Comparison of ENCODE assay signal across 8 cellular contexts in genomic region chr16:4018385-4018784, GRCh38.
DNase-seq lines count a peak whose midpoint lies in the region; ATAC-seq, FAIRE-seq and TF ChIP-seq lines count a peak whose summit lies in the region.
"Not testable (repeated sequence)": the region's sequence is repeated elsewhere in the genome, so short reads cannot be mapped to it uniquely, and the experiment has no call there.

No MANE protein-coding gene starts in this region.

- not testable (repeated sequence) for H2BK12ac ChIP-seq in H1 (ENCODE audit: low read depth, low read length)

- 0 out of 2 replicates have a peak overlapping the region, but pooled peaks have one; percentile 0 for H2AK5ac ChIP-seq in H1 (ENCODE audit: low read depth, low read length)

- POLR2A ChIA-PET in H1 (lab: Charles Lee; ENCODE audit: partially characterized antibody) = not testable (repeated sequence)

- not testable (repeated sequence) for H3K23ac ChIP-seq in H1 (ENCODE audit: insufficient read length)

- DNase-seq in Ammon's horn (ENCODE audit: low spot score) (peak; percentile 34), GM04503 (ENCODE audit: low read depth) (peak; percentile 33), NCI-H69 (lab: John Stamatoyannopoulos, UW) (peak; percentile 45), body of pancreas (peak; percentile 76 to 92 (median 86)), iris pigment epithelial cell (ENCODE audit: low read depth) (peak; percentile 68), small intestine (peak; percentile 49)
- DNase-seq in H1 (ENCODE audit: low read depth in 1 of 2, low spot score in 2 of 2); natural killer cell treated with Interleukin-12 subunit alpha and Interleukin-12 subunit beta and Interleukin-15 and Interleukin-18, amount 100 ng/mL, for 72 hours (ENCODE audit: low spot score): not testable (repeated sequence)

- not testable (repeated sequence) for H3K79me2 ChIP-seq in H1 (ENCODE audit: control insufficient read depth in 1 of 2, insufficient read depth in 2 of 2, low read length in 2 of 2)

- peaks cover 45 to 54% of the 10 kb centered on the region in 2 donors for H3K4me1 Mint-ChIP-seq in natural killer cell treated with Interleukin-12 subunit alpha and Interleukin-12 subunit beta and Interleukin-15 and Interleukin-18, amount 100 ng/mL, for 72 hours (ENCODE audit: low read depth in 2 of 2)

- not testable (repeated sequence) for H4K20me1 ChIP-seq in H1 (replicated peaks in 1 of 2; ENCODE audit: control insufficient read depth in 1 of 2, insufficient read depth in 2 of 2, low read length in 2 of 2)

- not testable (repeated sequence) for H2BK15ac ChIP-seq in H1 (ENCODE audit: low read length)

- H3K4me1 ChIP-seq in body of pancreas = peaks cover 77% of the 10 kb centered on the region
- H3K4me1 ChIP-seq in H1 (replicated peaks in 1 of 4; ENCODE audit: control insufficient read depth in 3 of 4, insufficient read depth in 4 of 4, low read length in 3 of 4); small intestine (ENCODE audit: control insufficient read depth in 2 of 2, insufficient read depth in 1 of 2, low read depth in 1 of 2, low read length in 1 of 2): not testable (repeated sequence)

- WGBS in body of pancreas, 2 donors = 41 to 64% methylated on average over 6 to 12 of the region's 12 CpGs
- 96% methylated on average over 12 of the region's 12 CpGs; no CpG with 5 or more reads in 1 of the 2 experiments for WGBS in H1 (ENCODE audit: extremely low coverage in 1 of 2, insufficient coverage in 1 of 2, insufficient read length in 1 of 2, insufficient replicate concordance in 2 of 2, low coverage in 1 of 2, low lambda C conversion rate in 2 of 2, missing lambda C conversion rate in 1 of 2), 2 experiments
- WGBS in small intestine, 3 donors = 43 to 66% (median 45%) methylated on average over 12 of the region's 12 CpGs

- not testable (repeated sequence) for H3K9ac ChIP-seq in H1 (replicated peaks in 1 of 4; ENCODE audit: extremely low read depth in 1 of 4, low read depth in 3 of 4, low read length in 3 of 4)

- TF ChIP-seq EP300 in H1 (IDR thresholded peaks at IDR 0.05; ENCODE audit: borderline replicate concordance in 1 of 2, low read depth in 2 of 2, low read length in 2 of 2) = not testable (repeated sequence)

- H3K56ac ChIP-seq in H1 (replicated peaks; ENCODE audit: insufficient read length, low read depth, low read length) = not testable (repeated sequence)

- CTCF ChIA-PET in H1 (lab: Charles Lee; ENCODE audit: partially characterized antibody) = not testable (repeated sequence)

- H3K36me3 Mint-ChIP-seq in natural killer cell treated with Interleukin-12 subunit alpha and Interleukin-12 subunit beta and Interleukin-15 and Interleukin-18, amount 100 ng/mL, for 72 hours = not testable (repeated sequence)

- H3K4ac ChIP-seq in H1 (replicated peaks; ENCODE audit: insufficient read length, low read depth, low read length) = not testable (repeated sequence)

- H3K27me3 ChIP-seq in body of pancreas; H1 (replicated peaks in 1 of 4; ENCODE audit: control insufficient read depth in 3 of 4, extremely low read depth in 1 of 4, insufficient read depth in 3 of 4, low read length in 3 of 4); small intestine (ENCODE audit: control insufficient read depth in 2 of 2, insufficient read depth in 2 of 2, low read length in 2 of 2): not testable (repeated sequence)

- not testable (repeated sequence) for H3K27me3 Mint-ChIP-seq in natural killer cell treated with Interleukin-12 subunit alpha and Interleukin-12 subunit beta and Interleukin-15 and Interleukin-18, amount 100 ng/mL, for 72 hours

- not testable (repeated sequence) for H4K91ac ChIP-seq in H1 (replicated peaks; ENCODE audit: insufficient read length, low read length)

- not testable (repeated sequence) for H3K36me3 ChIP-seq in body of pancreas (replicated peaks in 1 of 2; ENCODE audit: insufficient read depth in 1 of 2, low read depth in 2 of 2); H1 (ENCODE audit: control insufficient read depth in 2 of 4, insufficient read depth in 4 of 4, low read length in 3 of 4); small intestine (ENCODE audit: control insufficient read depth in 2 of 2, insufficient read depth in 2 of 2, low read length in 2 of 2)

- not testable (repeated sequence) for H3K9me3 ChIP-seq in body of pancreas; H1 (ENCODE audit: insufficient read depth in 2 of 2, low read depth in 1 of 2, low read length in 1 of 2); small intestine (ENCODE audit: control insufficient read depth, low read depth)

- H3K23me2 ChIP-seq in H1 (ENCODE audit: low read depth, low read length) = not testable (repeated sequence)

- H3K14ac ChIP-seq in H1 (ENCODE audit: insufficient read length) = not testable (repeated sequence)

- H3K4me3 ChIP-seq in body of pancreas; H1 (ENCODE audit: extremely low read depth in 1 of 4, insufficient read depth in 2 of 4, low read depth in 3 of 4, low read length in 4 of 4); small intestine (ENCODE audit: low read depth in 1 of 2, low read length in 2 of 2): not testable (repeated sequence)

- H4K8ac ChIP-seq in H1 (ENCODE audit: extremely low read depth, insufficient read depth, low read length) = not testable (repeated sequence)

- H3K4me2 ChIP-seq in H1 (ENCODE audit: insufficient read depth in 1 of 2, low read depth in 2 of 2, low read length in 2 of 2) = not testable (repeated sequence)

- H2BK120ac ChIP-seq in H1 (replicated peaks; ENCODE audit: low read depth, low read length) = not testable (repeated sequence)

- H2BK20ac ChIP-seq in H1 (ENCODE audit: low read length) = not testable (repeated sequence)

- not testable (repeated sequence) for TF ChIP-seq CTCF in body of pancreas (IDR thresholded peaks at IDR 0.05); H1 (IDR thresholded peaks at IDR 0.05; ENCODE audit: control extremely low read depth in 1 of 3, insufficient read depth in 1 of 3, low read depth in 1 of 3, low read length in 3 of 3)

- H3K9me3 Mint-ChIP-seq in natural killer cell treated with Interleukin-12 subunit alpha and Interleukin-12 subunit beta and Interleukin-15 and Interleukin-18, amount 100 ng/mL, for 72 hours = not testable (repeated sequence)

- intact Hi-C loops in body of pancreas (cut with DNase I) = not testable (repeated sequence)

- not testable (repeated sequence) for TF ChIP-seq RAD21 in H1 (IDR thresholded peaks at IDR 0.05 in 1 of 2, conservative IDR thresholded peaks at IDR 0.05 in 1 of 2; ENCODE audit: low read depth in 2 of 2, low read length in 2 of 2)

- not testable (repeated sequence) for H3K18ac ChIP-seq in H1 (ENCODE audit: extremely low read depth, low read length)

- not testable (repeated sequence) for H4K5ac ChIP-seq in H1 (ENCODE audit: insufficient read length, low read depth, low read length)

- H3K27ac Mint-ChIP-seq in natural killer cell treated with Interleukin-12 subunit alpha and Interleukin-12 subunit beta and Interleukin-15 and Interleukin-18, amount 100 ng/mL, for 72 hours = peak overlapping the region; percentile 98 to 100

- H3K79me1 ChIP-seq in H1 (ENCODE audit: low read depth, low read length) = not testable (repeated sequence)

- not testable (repeated sequence) for H2BK5ac ChIP-seq in H1 (ENCODE audit: low read depth, low read length)

- not testable (repeated sequence) for TF ChIP-seq POLR2A in body of pancreas (IDR thresholded peaks at IDR 0.05); H1 (IDR thresholded peaks at IDR 0.05; ENCODE audit: control extremely low read depth in 1 of 2, low read depth in 2 of 2, low read length in 2 of 2)

- not testable (repeated sequence) for FAIRE-seq in H1 (lab: Jason Lieb, UNC); small intestine (lab: Jason Lieb, UNC)

- H3K27ac ChIP-seq in body of pancreas = peak overlapping the region in 3 of 4 donors; percentile 38 to 90 (median 80)
- not testable (repeated sequence) for H3K27ac ChIP-seq in H1 (ENCODE audit: low read depth, low read length); small intestine (ENCODE audit: low read depth in 1 of 2, low read length in 1 of 2)

- not testable (repeated sequence) for H2AFZ ChIP-seq in H1 (ENCODE audit: low read length)

- peak overlapping the region; percentile 44 for H3K4me3 Mint-ChIP-seq in natural killer cell treated with Interleukin-12 subunit alpha and Interleukin-12 subunit beta and Interleukin-15 and Interleukin-18, amount 100 ng/mL, for 72 hours

- not testable (repeated sequence) for ATAC-seq in body of pancreas; natural killer cell treated with Interleukin-12 subunit alpha and Interleukin-12 subunit beta and Interleukin-15 and Interleukin-18, amount 100 ng/mL, for 72 hours
